In genomic region chr2:74425523-74425922, GRCh38 we compare ENCODE assay signal across 15 cellular contexts. TPM values are rescaled to one million over a fixed set of nuclear protein-coding genes. Genes with fewer than 3 reads are reported as not detected.
A peak's percentile ranks its signal among the peaks of the same experiment; 100 is the strongest.
DNase-seq lines count a peak whose midpoint lies in the region; ATAC-seq and TF ChIP-seq lines count a peak whose summit lies in the region.
"Had no signal": no experiment of that assay in that cellular context is flagged by ENCODE, and none has a peak within 500 bp of the region (broad histone marks: within the 10 kb centered on the region; RNA-seq: fewer than 3 reads in every experiment).

No MANE protein-coding gene starts in this region.

- peak overlapping the region; percentile 35; the same call in 1 of the 2 replicates for H3K27ac Mint-ChIP-seq in HFFc6
- peak overlapping the region; percentile 68 for H3K27ac Mint-ChIP-seq in endothelial cell (ENCODE audit: unreplicated experiment)
- peak overlapping the region; percentile 96 for H3K27ac Mint-ChIP-seq in nephron progenitor cell
- no peak overlapping the region for H3K27ac Mint-ChIP-seq in activated naive CD8-positive, alpha-beta T cell treated with anti-CD3 and anti-CD28 coated beads, Interleukin-2, amount 50 U/mL, for 24 hours
- no peak overlapping the region for H3K27ac Mint-ChIP-seq in Caco-2 (ENCODE audit: unreplicated experiment)
- H3K27ac Mint-ChIP-seq: CD8-positive, alpha-beta T cell had no signal

- ATAC-seq in GM18909 (IDR thresholded peaks at IDR 0.05; ENCODE audit: poor library complexity, unreplicated experiment) (no peak), GM21447 (IDR thresholded peaks at IDR 0.05; ENCODE audit: unreplicated experiment) (no peak)
- ATAC-seq in activated naive CD8-positive, alpha-beta T cell treated with anti-CD3 and anti-CD28 coated beads, Interleukin-2, amount 50 U/mL, for 24 hours: no peak
- ATAC-seq: CD8-positive, alpha-beta T cell had no signal

- H3K4me1 Mint-ChIP-seq in HFFc6 (ENCODE audit: low read depth): peaks cover 46% of the 10 kb centered on the region
- H3K4me1 Mint-ChIP-seq in endothelial cell (ENCODE audit: unreplicated experiment): peaks cover 13% of the 10 kb centered on the region
- peaks cover 49% of the 10 kb centered on the region for H3K4me1 Mint-ChIP-seq in nephron progenitor cell
- peaks cover 20% of the 10 kb centered on the region for H3K4me1 Mint-ChIP-seq in activated naive CD8-positive, alpha-beta T cell treated with anti-CD3 and anti-CD28 coated beads, Interleukin-2, amount 50 U/mL, for 24 hours
- H3K4me1 Mint-ChIP-seq in Caco-2 (ENCODE audit: low read depth, unreplicated experiment): peaks cover 14% of the 10 kb centered on the region

- DNase-seq in A673 (ENCODE audit: low spot score): no peak
- DNase-seq in HFFc6: no peak
- DNase-seq in endothelial cell (ENCODE audit: low spot score): no peak
- DNase-seq in nephron progenitor cell: no peak
- DNase-seq in activated naive CD8-positive, alpha-beta T cell treated with anti-CD3 and anti-CD28 coated beads, Interleukin-2, amount 50 U/mL, for 24 hours: no peak
- no peak for DNase-seq in Caco-2
- DNase-seq: activated CD4-positive, alpha-beta T cell treated with anti-CD3 and anti-CD28 coated beads for 48 hours; activated effector memory CD4-positive, alpha-beta T cell treated with Interleukin-2 at 50 U/mL for 16 hours; CD8-positive, alpha-beta T cell; effector CD4-positive, alpha-beta T cell; Kasumi-1; NCI-H1105; stimulated activated naive CD4-positive, alpha-beta T cell had no signal

- H3K4me3 Mint-ChIP-seq in HFFc6 (no peak overlapping the region), endothelial cell (ENCODE audit: unreplicated experiment) (peak overlapping the region; percentile 78), nephron progenitor cell (no peak overlapping the region), Caco-2 (ENCODE audit: unreplicated experiment) (no peak overlapping the region)
- H3K4me3 Mint-ChIP-seq in activated naive CD8-positive, alpha-beta T cell treated with anti-CD3 and anti-CD28 coated beads, Interleukin-2, amount 50 U/mL, for 24 hours: no peak overlapping the region
- H3K4me3 Mint-ChIP-seq: CD8-positive, alpha-beta T cell had no signal

- H3K36me3 ChIP-seq in A673 (ENCODE audit: insufficient read depth, low read length, poor library complexity, severe bottlenecking): peaks cover 28% of the 10 kb centered on the region
- peaks cover 5% of the 10 kb centered on the region for H3K36me3 ChIP-seq in Caco-2 (ENCODE audit: control insufficient read depth, insufficient read depth, low read length)

- H3K36me3 Mint-ChIP-seq in HFFc6 (ENCODE audit: low read depth) (peaks cover 19% of the 10 kb centered on the region), endothelial cell (ENCODE audit: low read depth, unreplicated experiment) (peaks cover 51% of the 10 kb centered on the region), nephron progenitor cell (ENCODE audit: low read depth) (peaks cover 42% of the 10 kb centered on the region), Caco-2 (ENCODE audit: insufficient read depth, unreplicated experiment) (peaks cover 90% of the 10 kb centered on the region)
- H3K36me3 Mint-ChIP-seq in activated naive CD8-positive, alpha-beta T cell treated with anti-CD3 and anti-CD28 coated beads, Interleukin-2, amount 50 U/mL, for 24 hours (ENCODE audit: low read depth): peaks cover 17% of the 10 kb centered on the region

- CTCF ChIA-PET in A673 (lab: Charles Lee): no interaction called here
- CTCF ChIA-PET in Caco-2 (lab: Charles Lee): no interaction called here

- TF ChIP-seq CTCF in A673 (conservative IDR thresholded peaks at IDR 0.05; ENCODE audit: low read depth, low read length) (no peak), HFFc6 (IDR thresholded peaks at IDR 0.05) (no peak), endothelial cell (IDR thresholded peaks at IDR 0.05; ENCODE audit: unreplicated experiment) (no peak), nephron progenitor cell (IDR thresholded peaks at IDR 0.05) (no peak), Caco-2 (IDR thresholded peaks at IDR 0.05; ENCODE audit: insufficient read depth in 1 of 2, low read depth in 1 of 2, low read length in 1 of 2, severe bottlenecking in 1 of 2, unreplicated experiment in 1 of 2) (no peak)

- no peak overlapping the region for H3K27ac ChIP-seq in A673 (ENCODE audit: low read depth, low read length, poor library complexity, severe bottlenecking)

- no peaks in the 10 kb centered on the region for H3K27me3 ChIP-seq in A673 (replicated peaks; ENCODE audit: insufficient read depth, low read depth, low read length, poor library complexity)
- H3K27me3 ChIP-seq in Caco-2 (replicated peaks; ENCODE audit: control insufficient read depth, insufficient read depth, low read length): no peaks in the 10 kb centered on the region

- POLR2A ChIA-PET in A673 (lab: Charles Lee; ENCODE audit: low non-redundant PET) (no interaction called here), Caco-2 (lab: Charles Lee) (no interaction called here)

- H3K27me3 Mint-ChIP-seq in HFFc6 (ENCODE audit: insufficient read depth) (no peaks in the 10 kb centered on the region; the same call in 1 of the 2 replicates), endothelial cell (ENCODE audit: unreplicated experiment) (peaks cover 14% of the 10 kb centered on the region), nephron progenitor cell (ENCODE audit: low read depth, poor library complexity) (peaks cover 16% of the 10 kb centered on the region), Caco-2 (ENCODE audit: insufficient read depth, unreplicated experiment) (peaks cover 2% of the 10 kb centered on the region)
- no peaks in the 10 kb centered on the region for H3K27me3 Mint-ChIP-seq in activated naive CD8-positive, alpha-beta T cell treated with anti-CD3 and anti-CD28 coated beads, Interleukin-2, amount 50 U/mL, for 24 hours

- no peak overlapping the region for H3K4me3 ChIP-seq in A673 (ENCODE audit: low read depth, low read length, poor library complexity, severe bottlenecking)
- no peak overlapping the region for H3K4me3 ChIP-seq in Caco-2 (ENCODE audit: low read depth, low read length)

- H3K4me1 ChIP-seq in A673 (ENCODE audit: insufficient read depth, low read length, poor library complexity, severe bottlenecking) (peaks cover 4% of the 10 kb centered on the region), Caco-2 (no peaks in the 10 kb centered on the region)

- BruUV-seq in A673 (replicated peaks; lab: Mats Ljungman, UMichigan): TSS peak; percentile 24
- BruUV-seq in Caco-2 (replicated peaks; lab: Mats Ljungman, UMichigan): no TSS peak

- no peaks in the 10 kb centered on the region for H3K9me3 Mint-ChIP-seq in HFFc6
- H3K9me3 Mint-ChIP-seq in endothelial cell (ENCODE audit: unreplicated experiment): no peaks in the 10 kb centered on the region
- no peaks in the 10 kb centered on the region for H3K9me3 Mint-ChIP-seq in nephron progenitor cell
- no peaks in the 10 kb centered on the region for H3K9me3 Mint-ChIP-seq in activated naive CD8-positive, alpha-beta T cell treated with anti-CD3 and anti-CD28 coated beads, Interleukin-2, amount 50 U/mL, for 24 hours
- H3K9me3 Mint-ChIP-seq in Caco-2 (ENCODE audit: unreplicated experiment): no peaks in the 10 kb centered on the region
- H3K9me3 Mint-ChIP-seq: CD8-positive, alpha-beta T cell had no signal

- intact Hi-C loops in A673 (cut with micrococcal nuclease; ENCODE audit: unreplicated experiment) (no loop called here), Caco-2 (cut with micrococcal nuclease; ENCODE audit: unreplicated experiment) (loop anchor here (2.0 kb wide), 1 partner anchor 15 kb away; the partner anchor contains the start of gene RTKN)

- H3K9me3 ChIP-seq in A673 (ENCODE audit: low read depth, low read length, poor library complexity, severe bottlenecking) (no peaks in the 10 kb centered on the region), Caco-2 (no peaks in the 10 kb centered on the region)

RNA-seq across cellular contexts. Expression of gene WDR54, which starts 4.0 kb away (rescaled TPM):
- total RNA-seq in A673 (2021) (41.1 and 51.1 TPM in 2 replicates), endothelial cell (ENCODE audit: unreplicated experiment) (34.1 TPM), Caco-2 (2022) (8.4 and 9.9 TPM in 2 replicates)
- total RNA-seq in HFFc6 (2021; fragmentation: NEBNext Ultra II Directional; extraction: Animal tissue kit (Norgen Biotek cat#: 25700)): 10 to 100 TPM; 30.7 to 37.7 (median 33.4) TPM

RNA-seq across cellular contexts. Expression of gene C2orf81, which starts 4.1 kb away (rescaled TPM):
- total RNA-seq in A673 (2021): 1.6 and 1.9 TPM in 2 replicates
- total RNA-seq in HFFc6 (2021; fragmentation: NEBNext Ultra II Directional; extraction: Animal tissue kit (Norgen Biotek cat#: 25700)): 1 to 10 TPM in 5 of 6 experiments, under 1 TPM in 1; 0.53 to 2.3 (median 1.4) TPM
- 5.0 TPM for total RNA-seq in endothelial cell (ENCODE audit: unreplicated experiment)
- total RNA-seq in Caco-2 (2022): 0.84 and 1.7 TPM in 2 replicates

RNA-seq across cellular contexts. Expression of gene RTKN, which starts 16.2 kb away (rescaled TPM):
- total RNA-seq in A673 (2021) (27.0 and 29.6 TPM in 2 replicates), endothelial cell (ENCODE audit: unreplicated experiment) (65.4 TPM), Caco-2 (2022) (123 and 139 TPM in 2 replicates)
- total RNA-seq in HFFc6 (2021; fragmentation: NEBNext Ultra II Directional; extraction: Animal tissue kit (Norgen Biotek cat#: 25700)): 10 to 100 TPM; 12.7 to 14.8 (median 13.6) TPM

RNA-seq across cellular contexts. Expression of gene INO80B, which starts 29.4 kb away (rescaled TPM):
- total RNA-seq in A673 (2021) (29.9 and 34.9 TPM in 2 replicates), endothelial cell (ENCODE audit: unreplicated experiment) (22.1 TPM), Caco-2 (2022) (25.2 and 29.1 TPM in 2 replicates)
- 10 to 100 TPM; 18.4 to 26.9 (median 21.4) TPM for total RNA-seq in HFFc6 (2021; fragmentation: NEBNext Ultra II Directional; extraction: Animal tissue kit (Norgen Biotek cat#: 25700))

RNA-seq across cellular contexts. Expression of gene WBP1, which starts 32.7 kb away (rescaled TPM):
- total RNA-seq in A673 (2021) (37.9 and 53.6 TPM in 2 replicates), endothelial cell (ENCODE audit: unreplicated experiment) (76.8 TPM), Caco-2 (2022) (53.4 and 54.8 TPM in 2 replicates)
- 10 to 100 TPM; 51.0 to 73.1 (median 56.7) TPM for total RNA-seq in HFFc6 (2021; fragmentation: NEBNext Ultra II Directional; extraction: Animal tissue kit (Norgen Biotek cat#: 25700))

Comparison
In these comparisons a context has a peak if more than half of its experiments do, and no peak if none do; other contexts are left out.
1. H3K27ac Mint-ChIP-seq: peak in HFFc6 (single experiment), endothelial cell (single experiment) and nephron progenitor cell (single experiment); none in activated naive CD8-positive, alpha-beta T cell treated with anti-CD3 and anti-CD28 coated beads, Interleukin-2, amount 50 U/mL, for 24 hours (single experiment) and Caco-2 (single experiment).